In genomic region chr10:132836248-132836831, GRCh38 we compare ENCODE assay signal across 12 cellular contexts. TPM values are rescaled to one million over a fixed set of nuclear protein-coding genes. Genes with fewer than 3 reads are reported as not detected.
A peak's percentile ranks its signal among the peaks of the same experiment; 100 is the strongest.
DNase-seq lines count a peak whose midpoint lies in the region; ATAC-seq and TF ChIP-seq lines count a peak whose summit lies in the region.
"Had no signal": no experiment of that assay in that cellular context is flagged by ENCODE, and none has a peak within 500 bp of the region (broad histone marks: within the 10 kb centered on the region; RNA-seq: fewer than 3 reads in every experiment).

No MANE protein-coding gene starts in this region.

- H3K27me3 ChIP-seq in right lobe of liver (no peaks in the 10 kb centered on the region), skeletal muscle tissue (ENCODE audit: control insufficient read depth in 3 of 3, insufficient read depth in 3 of 3, low read length in 3 of 3) (peaks cover 0 to 41% (median 3%) of the 10 kb centered on the region in 3 donors), esophagus muscularis mucosa (peaks cover 0 to 70% (median 14%) of the 10 kb centered on the region in 4 donors)

- no peak overlapping the region for H3K4me3 ChIP-seq in coronary artery
- H3K4me3 ChIP-seq in right lobe of liver, result no peak overlapping the region
- peak overlapping the region; percentile 46 to 77 (median 63) for H3K4me3 ChIP-seq in skeletal muscle tissue (ENCODE audit: low read length in 3 of 3)
- H3K4me3 ChIP-seq in esophagus muscularis mucosa, result no peak overlapping the region
- H3K4me3 ChIP-seq: thoracic aorta had no signal

- intact Hi-C loops in right lobe of liver (cut with DNase I) (no loop called here), esophagus muscularis mucosa (cut with DNase I) (loop anchor here (2.0 to 5.0 kb wide), 2 partner anchors 288 to 481 kb away; no protein-coding TSS in a partner anchor)

- no peak for TF ChIP-seq CTCF in coronary artery (IDR thresholded peaks at IDR 0.05)
- TF ChIP-seq CTCF in right lobe of liver (IDR thresholded peaks at IDR 0.05), result no peak
- no peak for TF ChIP-seq CTCF in esophagus muscularis mucosa (IDR thresholded peaks at IDR 0.05)

- WGBS in right lobe of liver (ENCODE audit: insufficient coverage, low coverage, low lambda C conversion rate, missing lambda C conversion rate), result 21% methylated on average over 10 of the region's 27 CpGs
- WGBS in esophagus muscularis mucosa, result 30% methylated on average over 2 of the region's 27 CpGs

- H3K27ac ChIP-seq in coronary artery (no peak overlapping the region), right lobe of liver (no peak overlapping the region), skeletal muscle tissue (ENCODE audit: low read depth, low read length) (peak overlapping the region; percentile 92), esophagus muscularis mucosa (replicated peaks in 1 of 4) (no peak overlapping the region)
- H3K27ac ChIP-seq: parathyroid adenoma, thoracic aorta had no signal

- DNase-seq in coronary artery (ENCODE audit: low spot score) (peak; percentile 58), right lobe of liver (peak in 2 of 3 donors; percentile 78 to 87), DMS 273 treated with DMSO at 0.1 percent for 48 hours (lab: John Stamatoyannopoulos, UW) (no peak), NCI-H446 (lab: John Stamatoyannopoulos, UW) (no peak), activated gamma-delta T cell treated with Interleukin-2 at 50 U/mL for 16 hours (no peak), esophagus muscularis mucosa (ENCODE audit: extremely low spot score) (no peak)

- TF ChIP-seq EP300 in Ishikawa (IDR thresholded peaks at IDR 0.05; ENCODE audit: borderline replicate concordance), result 0 out of 2 replicates have a peak, but pooled peaks have one; percentile 21
- no peak for TF ChIP-seq EP300 in esophagus muscularis mucosa (IDR thresholded peaks at IDR 0.05)

- no peaks in the 10 kb centered on the region for H3K36me3 ChIP-seq in right lobe of liver
- H3K36me3 ChIP-seq in skeletal muscle tissue (ENCODE audit: control insufficient read depth in 3 of 3, insufficient read depth in 3 of 3, low read length in 3 of 3), result peaks cover 0 to 6% (median 0%) of the 10 kb centered on the region in 3 donors
- H3K36me3 ChIP-seq in esophagus muscularis mucosa, result no peaks in the 10 kb centered on the region
- H3K36me3 ChIP-seq: thoracic aorta had no signal

- H3K9me3 ChIP-seq in right lobe of liver, result no peaks in the 10 kb centered on the region
- peaks cover 0 to 3% (median 0%) of the 10 kb centered on the region in 3 donors for H3K9me3 ChIP-seq in skeletal muscle tissue (ENCODE audit: control insufficient read depth in 3 of 3, low read length in 3 of 3)
- peaks cover 0 to 2% (median 2%) of the 10 kb centered on the region in 4 donors for H3K9me3 ChIP-seq in esophagus muscularis mucosa
- H3K9me3 ChIP-seq: thoracic aorta had no signal

- no peaks in the 10 kb centered on the region for H3K4me1 ChIP-seq in right lobe of liver
- peaks cover 8 to 15% (median 12%) of the 10 kb centered on the region in 3 donors for H3K4me1 ChIP-seq in skeletal muscle tissue (ENCODE audit: control insufficient read depth in 3 of 3, insufficient read depth in 3 of 3, low read length in 3 of 3)
- H3K4me1 ChIP-seq in esophagus muscularis mucosa, result peaks cover 0 to 12% (median 4%) of the 10 kb centered on the region in 4 donors
- H3K4me1 ChIP-seq: parathyroid adenoma had no signal

- TF ChIP-seq POLR2A in right lobe of liver (IDR thresholded peaks at IDR 0.05), result no peak
- TF ChIP-seq POLR2A in esophagus muscularis mucosa (IDR thresholded peaks at IDR 0.05; ENCODE audit: low read depth), result no peak

- ATAC-seq in right lobe of liver, result peak; percentile 75 to 85 (median 82)
- ATAC-seq: CD8-positive, alpha-beta T cell had no signal

- peak overlapping the region; percentile 70 to 90 (median 89) for H3K9ac ChIP-seq in skeletal muscle tissue (ENCODE audit: low read depth in 1 of 3, low read length in 3 of 3)
- H3K9ac ChIP-seq: parathyroid adenoma had no signal

- peak; percentile 12; the same call in 1 of the 2 replicates for TF ChIP-seq RAD21 in Ishikawa (IDR thresholded peaks at IDR 0.05; ENCODE audit: low read depth)

TF ChIP-seq in Ishikawa, 13 proteins besides CTCF, POLR2A, EP300 and RAD21:
- peak; percentile 18; the same call in 1 of the 2 replicates for TF ChIP-seq TEAD4 (IDR thresholded peaks at IDR 0.05)
- peak; percentile 89 for TF ChIP-seq NFIC (IDR thresholded peaks at IDR 0.05)
- TF ChIP-seq REST (IDR thresholded peaks at IDR 0.05; ENCODE audit: low read depth), result no peak
- peak; percentile 40 for TF ChIP-seq MAX (IDR thresholded peaks at IDR 0.05)
- no peak for TF ChIP-seq USF1 (IDR thresholded peaks at IDR 0.05)
- peak; percentile 35; the same call in 1 of the 2 replicates for TF ChIP-seq YY1 (IDR thresholded peaks at IDR 0.05; ENCODE audit: low read depth)
- no peak for TF ChIP-seq EGR1 (IDR thresholded peaks at IDR 0.05)
- TF ChIP-seq CREB1 (IDR thresholded peaks at IDR 0.05; ENCODE audit: low read depth), result no peak
- TF ChIP-seq CEBPB (IDR thresholded peaks at IDR 0.05), result no peak
- no peak for TF ChIP-seq FOXM1 (IDR thresholded peaks at IDR 0.05; ENCODE audit: borderline replicate concordance, low read depth)
- TF ChIP-seq TAF1 (IDR thresholded peaks at IDR 0.05; ENCODE audit: low read depth), result peak; percentile 26; the same call in 1 of the 2 replicates
- TF ChIP-seq ZBTB7A (IDR thresholded peaks at IDR 0.05; ENCODE audit: low read depth), result 0 out of 2 replicates have a peak, but pooled peaks have one; percentile 39
- TF ChIP-seq TCF12 (IDR thresholded peaks at IDR 0.05; ENCODE audit: low read depth), result peak; percentile 73
TF ChIP-seq in Ishikawa: peak in this region for 7.

RNA-seq across cellular contexts. Expression of gene NKX6-2, which starts 50.4 kb away (rescaled TPM):
- total RNA-seq in right lobe of liver, result not detected
- total RNA-seq in skeletal muscle tissue, result not detected
- total RNA-seq in esophagus muscularis mucosa, result not detected
- total RNA-seq: CD8-positive, alpha-beta T cell; left colon had no signal

Comparison
In these comparisons a context has a peak if more than half of its experiments do, and no peak if none do; other contexts are left out.
1. DNase-seq: peak in coronary artery (single experiment) and right lobe of liver (2 of 3); none in DMS 273 treated with DMSO at 0.1 percent for 48 hours (single experiment), NCI-H446 (0 of 2), activated gamma-delta T cell treated with Interleukin-2 at 50 U/mL for 16 hours (single experiment) and esophagus muscularis mucosa (single experiment).
2. H3K4me3 ChIP-seq: peak in skeletal muscle tissue (3 of 3); none in coronary artery (single experiment), right lobe of liver (0 of 3) and esophagus muscularis mucosa (0 of 4).